In the genomic region with DNA sequence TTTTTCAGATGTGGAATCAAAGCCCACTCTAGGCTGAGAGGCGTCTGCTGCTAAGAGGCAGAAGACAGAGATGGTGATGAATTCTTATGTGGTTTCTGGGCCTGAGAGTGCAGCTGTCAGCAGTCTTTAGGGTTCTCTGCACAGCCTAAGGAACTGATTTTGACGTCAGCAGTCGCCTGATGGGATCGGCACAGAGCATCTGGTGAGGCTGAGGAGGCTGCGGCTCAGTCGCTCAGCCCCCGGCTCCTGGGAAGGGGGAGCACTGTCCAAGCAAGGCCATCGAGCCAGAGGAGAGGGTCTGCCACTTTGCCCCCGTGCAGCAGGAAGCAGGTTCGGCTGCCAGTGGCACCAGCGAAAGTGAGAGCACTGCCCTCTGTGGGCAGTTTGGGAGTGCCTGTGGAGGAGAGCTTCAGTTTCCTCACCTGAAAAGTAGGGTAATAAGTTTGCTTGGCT, we compare ENCODE assay signal across 8 cellular contexts.
DNase-seq lines count a peak whose midpoint lies in the region; ATAC-seq and TF ChIP-seq lines count a peak whose summit lies in the region.

No MANE protein-coding gene starts in this region.

- CTCF ChIA-PET in BJ (lab: Yijun Ruan, JAX), result interaction anchor here (0.9 to 3.1 kb wide), 7 partner anchors 22 to 62 kb away, joined by 3 to 19 read pairs (median 3); no protein-coding TSS in a partner anchor

- H3K36me3 ChIP-seq in BJ (ENCODE audit: control insufficient read depth, insufficient read depth, low read length) (no peaks in the 10 kb centered on the region), BE2C (no peaks in the 10 kb centered on the region)

- POLR2A ChIA-PET in BJ (lab: Charles Lee), result no interaction called here

- H3K4me1 Mint-ChIP-seq in stimulated activated naive CD8-positive, alpha-beta T cell treated with anti-CD3 and anti-CD28 coated beads, Interleukin-15, amount 100 ng/mL, for 72 hours, result peaks cover 18% of the 10 kb centered on the region

- H3K9me3 ChIP-seq in BE2C, result no peaks in the 10 kb centered on the region

- H3K4me1 ChIP-seq in BE2C, result no peaks in the 10 kb centered on the region; the same call in 1 of the 2 replicates

- DNase-seq in BJ (ENCODE audit: low read depth), result no peak
- peak; percentile 97 for DNase-seq in LHCN-M2 (ENCODE audit: low read depth)
- DNase-seq in amygdala (lab: John Stamatoyannopoulos, UW), result peak in 48 of 56 donors; percentile 27 to 84 (median 64)
- peak; percentile 81 for DNase-seq in islet precursor cell
- DNase-seq in stimulated activated naive CD8-positive, alpha-beta T cell treated with anti-CD3 and anti-CD28 coated beads, Interleukin-15, amount 100 ng/mL, for 72 hours, result peak; percentile 17
- DNase-seq in COLO668 (lab: John Stamatoyannopoulos, UW; ENCODE audit: unreplicated experiment), result no peak
- DNase-seq in BE2C, result no peak
- DNase-seq in HUDEP-2 (lab: John Stamatoyannopoulos, UW; ENCODE audit: unreplicated experiment in 76 of 76), result no peak

- H3K4me3 ChIP-seq in BJ (ENCODE audit: low read depth, low read length) (no peak overlapping the region), BE2C (ENCODE audit: low read depth, low read length) (no peak overlapping the region)

- H3K27me3 ChIP-seq in BJ (ENCODE audit: control insufficient read depth, insufficient read depth, low read length), result no peaks in the 10 kb centered on the region
- no peaks in the 10 kb centered on the region for H3K27me3 ChIP-seq in BE2C

- H3K27me3 Mint-ChIP-seq in stimulated activated naive CD8-positive, alpha-beta T cell treated with anti-CD3 and anti-CD28 coated beads, Interleukin-15, amount 100 ng/mL, for 72 hours, result no peaks in the 10 kb centered on the region

- ATAC-seq in stimulated activated naive CD8-positive, alpha-beta T cell treated with anti-CD3 and anti-CD28 coated beads, Interleukin-15, amount 100 ng/mL, for 72 hours, result peak; percentile 69

- H3K4me3 Mint-ChIP-seq in stimulated activated naive CD8-positive, alpha-beta T cell treated with anti-CD3 and anti-CD28 coated beads, Interleukin-15, amount 100 ng/mL, for 72 hours, result no peak overlapping the region

- H3K27ac Mint-ChIP-seq in stimulated activated naive CD8-positive, alpha-beta T cell treated with anti-CD3 and anti-CD28 coated beads, Interleukin-15, amount 100 ng/mL, for 72 hours, result no peak overlapping the region

- no peaks in the 10 kb centered on the region for H3K9me3 Mint-ChIP-seq in stimulated activated naive CD8-positive, alpha-beta T cell treated with anti-CD3 and anti-CD28 coated beads, Interleukin-15, amount 100 ng/mL, for 72 hours

- TF ChIP-seq CTCF in BJ (IDR thresholded peaks at IDR 0.05; ENCODE audit: insufficient read depth, low read depth, low read length) (peak; percentile 56), BE2C (IDR thresholded peaks at IDR 0.05; ENCODE audit: low read depth, low read length) (no peak)

Comparison
In these comparisons a context has a peak if more than half of its experiments do, and no peak if none do; other contexts are left out.
1. DNase-seq: peak in LHCN-M2 (single experiment), amygdala (48 of 56), islet precursor cell (single experiment) and stimulated activated naive CD8-positive, alpha-beta T cell treated with anti-CD3 and anti-CD28 coated beads, Interleukin-15, amount 100 ng/mL, for 72 hours (2 of 2); none in BJ (single experiment), COLO668 (single experiment), BE2C (single experiment) and HUDEP-2 (0 of 76).